ENCODE assay signal across 8 cellular contexts in the genomic region with DNA sequence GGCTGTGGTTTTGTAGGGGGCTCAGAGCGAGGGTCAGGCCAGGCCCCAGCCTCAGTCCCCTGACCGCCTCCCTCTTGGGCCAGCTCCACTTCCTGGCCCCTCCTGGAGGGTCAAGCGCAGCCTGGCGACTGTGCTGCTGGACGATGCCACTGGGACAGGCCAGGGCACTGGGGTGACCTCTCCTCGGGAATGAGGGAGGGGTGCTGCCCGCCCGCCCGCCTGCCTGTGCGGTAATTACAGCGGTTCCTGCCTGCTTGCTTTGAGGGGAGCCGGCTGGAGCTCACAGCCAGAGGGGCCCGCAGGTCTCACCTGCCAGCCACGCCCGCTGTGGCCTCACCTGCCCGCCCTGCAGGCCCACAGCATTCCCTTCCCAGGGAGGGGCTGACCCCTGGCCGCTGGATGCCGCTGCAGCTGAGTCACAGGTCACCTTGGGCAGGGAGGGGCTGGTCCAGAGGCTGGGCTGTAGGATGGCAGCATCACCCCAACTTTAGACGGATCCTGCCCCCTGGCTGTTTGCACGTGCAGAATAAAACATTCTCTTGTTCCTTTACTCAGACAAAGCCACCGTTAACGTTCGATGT.
DNase-seq lines count a peak whose midpoint lies in the region; ATAC-seq, FAIRE-seq and TF ChIP-seq lines count a peak whose summit lies in the region.

No MANE protein-coding gene starts in this region.

- no peaks in the 10 kb centered on the region for H3K4me1 ChIP-seq in keratinocyte (ENCODE audit: control insufficient read depth, extremely low read depth, insufficient read depth, low read length)

- H3K4me3 ChIP-seq in AG10803 (ENCODE audit: low read length) (no peak overlapping the region), keratinocyte (ENCODE audit: control insufficient read depth in 2 of 3, extremely low read depth in 1 of 3, insufficient read depth in 2 of 3, low read depth in 1 of 3, low read length in 3 of 3) (no peak overlapping the region)

- no peaks in the 10 kb centered on the region for H3K79me2 ChIP-seq in keratinocyte (ENCODE audit: control insufficient read depth, insufficient read depth, low read length)

- H3K27me3 Mint-ChIP-seq in activated T-helper 2 cell treated with anti-CD3 and anti-CD28 coated beads, Interferon-gamma antibody, Interleukin-2, Interleukin-4, amounts not matched to agents 10 μg/mL and 5 μg/mL and 100 μg/mL, durations not matched to agents 14 hours and 24 hours and 36 hours (ENCODE audit: low read depth) = no peaks in the 10 kb centered on the region

- H3K4me2 ChIP-seq in keratinocyte (ENCODE audit: control insufficient read depth, extremely low read depth, insufficient read depth, low read depth, low read length) = no peak overlapping the region

- dilution Hi-C loops in keratinocyte (cut with MboI; ENCODE audit: extremely low pct_ligation_motif_present, low sequenced_read_pairs) = no loop called here

- FAIRE-seq in keratinocyte (lab: Jason Lieb, UNC) = no peak

- H3K27me3 ChIP-seq in keratinocyte (ENCODE audit: control insufficient read depth, extremely low read depth, insufficient read depth, low read length) = peaks cover 57% of the 10 kb centered on the region

- H3K4me1 Mint-ChIP-seq in activated T-helper 2 cell treated with anti-CD3 and anti-CD28 coated beads, Interferon-gamma antibody, Interleukin-2, Interleukin-4, amounts not matched to agents 10 μg/mL and 5 μg/mL and 100 μg/mL, durations not matched to agents 14 hours and 24 hours and 36 hours (ENCODE audit: low read depth) = no peaks in the 10 kb centered on the region

- H3K9ac ChIP-seq in keratinocyte (ENCODE audit: control insufficient read depth, extremely low read depth, insufficient read depth, low read length) = no peak overlapping the region

- no peak overlapping the region for H3K4me3 Mint-ChIP-seq in activated T-helper 2 cell treated with anti-CD3 and anti-CD28 coated beads, Interferon-gamma antibody, Interleukin-2, Interleukin-4, amounts not matched to agents 10 μg/mL and 5 μg/mL and 100 μg/mL, durations not matched to agents 14 hours and 24 hours and 36 hours (ENCODE audit: low read depth)

- intact Hi-C loops in activated T-helper 2 cell treated with anti-CD3 and anti-CD28 coated beads, Interferon-gamma antibody, Interleukin-2, Interleukin-4, amounts not matched to agents 10 μg/mL and 5 μg/mL and 100 μg/mL, durations not matched to agents 14 hours and 24 hours and 36 hours (cut with micrococcal nuclease) = loop anchor here (10.0 kb wide), 1 partner anchor 71 kb away; no protein-coding TSS in a partner anchor

- TF ChIP-seq CTCF in AG10803 (conservative IDR thresholded peaks at IDR 0.05; ENCODE audit: low read length) = peak; percentile 44
- peak; percentile 3 for TF ChIP-seq CTCF in GM20000 (IDR thresholded peaks at IDR 0.05; ENCODE audit: extremely low read depth, missing control alignments)
- TF ChIP-seq CTCF in keratinocyte (optimal IDR thresholded peaks at IDR 0.05 in 1 of 3, IDR thresholded peaks at IDR 0.05 in 1 of 3, conservative IDR thresholded peaks at IDR 0.05 in 1 of 3; ENCODE audit: extremely low read depth in 1 of 3, insufficient read depth in 2 of 3, low read length in 3 of 3) = peak; percentile 33 to 70 (median 35)

- peak; percentile 22 for DNase-seq in AG10803 (ENCODE audit: low read depth)
- no peak for DNase-seq in GM20000 (ENCODE audit: low spot score)
- peak; percentile 99 for DNase-seq in SW480 (ENCODE audit: low spot score)
- peak; percentile 40 for DNase-seq in keratinocyte (ENCODE audit: low read depth, low spot score)
- no peak for DNase-seq in NCI-H82 (lab: John Stamatoyannopoulos, UW)
- DNase-seq in activated T-helper 2 cell treated with anti-CD3 and anti-CD28 coated beads, Interferon-gamma antibody, Interleukin-2, Interleukin-4, amounts not matched to agents 10 μg/mL and 5 μg/mL and 100 μg/mL, durations not matched to agents 14 hours and 24 hours and 36 hours (ENCODE audit: low spot score) = no peak

- no peaks in the 10 kb centered on the region for H4K20me1 ChIP-seq in keratinocyte (ENCODE audit: control insufficient read depth, extremely low read depth, insufficient read depth, low read length)

- H3K9me3 Mint-ChIP-seq in activated T-helper 2 cell treated with anti-CD3 and anti-CD28 coated beads, Interferon-gamma antibody, Interleukin-2, Interleukin-4, amounts not matched to agents 10 μg/mL and 5 μg/mL and 100 μg/mL, durations not matched to agents 14 hours and 24 hours and 36 hours = no peaks in the 10 kb centered on the region

- no peaks in the 10 kb centered on the region for H3K9me3 ChIP-seq in keratinocyte (ENCODE audit: control insufficient read depth, low read depth, low read length)

- no peak overlapping the region for H3K27ac Mint-ChIP-seq in activated T-helper 2 cell treated with anti-CD3 and anti-CD28 coated beads, Interferon-gamma antibody, Interleukin-2, Interleukin-4, amounts not matched to agents 10 μg/mL and 5 μg/mL and 100 μg/mL, durations not matched to agents 14 hours and 24 hours and 36 hours

- no peak overlapping the region for H2AFZ ChIP-seq in keratinocyte (ENCODE audit: control insufficient read depth, low read length)

- ATAC-seq in GM21529 (IDR thresholded peaks at IDR 0.05; ENCODE audit: unreplicated experiment) (no peak), GM18867 (IDR thresholded peaks at IDR 0.05; ENCODE audit: unreplicated experiment) (no peak)

- H3K27ac ChIP-seq in keratinocyte (ENCODE audit: control insufficient read depth, insufficient read depth, low read length) = no peak overlapping the region

- H3K36me3 Mint-ChIP-seq in activated T-helper 2 cell treated with anti-CD3 and anti-CD28 coated beads, Interferon-gamma antibody, Interleukin-2, Interleukin-4, amounts not matched to agents 10 μg/mL and 5 μg/mL and 100 μg/mL, durations not matched to agents 14 hours and 24 hours and 36 hours (ENCODE audit: low read depth) = no peaks in the 10 kb centered on the region

- H3K36me3 ChIP-seq in keratinocyte (ENCODE audit: control insufficient read depth in 2 of 2, extremely low read depth in 1 of 2, insufficient read depth in 2 of 2, low read length in 2 of 2) = no peaks in the 10 kb centered on the region

- no peaks in the 10 kb centered on the region for H3K9me1 ChIP-seq in keratinocyte (ENCODE audit: control insufficient read depth, extremely low read depth, insufficient read depth, low read length)

Comparison
In these comparisons a context has a peak if more than half of its experiments do, and no peak if none do; other contexts are left out.
1. DNase-seq: peak in AG10803 (single experiment), SW480 (single experiment) and keratinocyte (single experiment); none in GM20000 (single experiment), NCI-H82 (single experiment) and activated T-helper 2 cell treated with anti-CD3 and anti-CD28 coated beads, Interferon-gamma antibody, Interleukin-2, Interleukin-4, amounts not matched to agents 10 μg/mL and 5 μg/mL and 100 μg/mL, durations not matched to agents 14 hours and 24 hours and 36 hours (single experiment).
2. Peak in every context shown above with its lines, with median percentiles within 50 percentile points of each other: CTCF ChIP-seq.